Comparison of ENCODE assay signal across 14 cellular contexts in genomic region chr4:99029018-99029735, GRCh38. TPM values are rescaled to one million over a fixed set of nuclear protein-coding genes. Genes with fewer than 3 reads are reported as not detected.
A peak's percentile ranks its signal among the peaks of the same experiment; 100 is the strongest.
DNase-seq lines count a peak whose midpoint lies in the region; ATAC-seq lines count a peak whose summit lies in the region.
"Had no signal": no experiment of that assay in that cellular context is flagged by ENCODE, and none has a peak within 500 bp of the region (broad histone marks: within the 10 kb centered on the region; RNA-seq: fewer than 3 reads in every experiment).

No MANE protein-coding gene starts in this region.

- no peaks in the 10 kb centered on the region for H3K9me3 ChIP-seq in endocrine pancreas (ENCODE audit: control insufficient read depth, low read length)
- H3K9me3 ChIP-seq: sigmoid colon had no signal

- H3K4me1 ChIP-seq in endocrine pancreas (ENCODE audit: control insufficient read depth, insufficient read depth, low read length): peaks cover 16% of the 10 kb centered on the region

- H3K27ac Mint-ChIP-seq in activated T-cell treated with anti-CD3 and anti-CD28 coated beads, Interleukin-2, amount 50 U/mL, for 72 hours: peak overlapping the region; percentile 44
- H3K27ac Mint-ChIP-seq in stimulated activated memory B cell treated with anti-CD40 and anti-IgM and Interleukin-4, amounts not matched to agents 10 μg/mL and 1 μg/mL and 100 μg/mL, for 72 hours: no peak overlapping the region
- H3K27ac Mint-ChIP-seq: activated CD4-positive, alpha-beta T cell treated with anti-CD3 and anti-CD28 coated beads, Interleukin-2, amount 10 ng/mL, durations not matched to agents 7 days and 5 days; activated naive CD8-positive, alpha-beta T cell treated with anti-CD3 and anti-CD28 coated beads for 36 hours had no signal

- H3K36me3 ChIP-seq in endocrine pancreas (ENCODE audit: control insufficient read depth, insufficient read depth, low read length): no peaks in the 10 kb centered on the region

- H3K4me1 Mint-ChIP-seq in activated T-cell treated with anti-CD3 and anti-CD28 coated beads, Interleukin-2, amount 50 U/mL, for 72 hours (ENCODE audit: low read depth): peaks cover 53% of the 10 kb centered on the region
- H3K4me1 Mint-ChIP-seq in stimulated activated memory B cell treated with anti-CD40 and anti-IgM and Interleukin-4, amounts not matched to agents 10 μg/mL and 1 μg/mL and 100 μg/mL, for 72 hours: peaks cover 49% of the 10 kb centered on the region

- H3K27me3 ChIP-seq in endocrine pancreas (ENCODE audit: control insufficient read depth, insufficient read depth, low read length): no peaks in the 10 kb centered on the region
- H3K27me3 ChIP-seq: sigmoid colon had no signal

- H3K27me3 Mint-ChIP-seq in activated T-cell treated with anti-CD3 and anti-CD28 coated beads, Interleukin-2, amount 50 U/mL, for 72 hours (ENCODE audit: low read depth): no peaks in the 10 kb centered on the region
- H3K27me3 Mint-ChIP-seq in stimulated activated memory B cell treated with anti-CD40 and anti-IgM and Interleukin-4, amounts not matched to agents 10 μg/mL and 1 μg/mL and 100 μg/mL, for 72 hours: no peaks in the 10 kb centered on the region
- H3K27me3 Mint-ChIP-seq: activated CD4-positive, alpha-beta T cell treated with anti-CD3 and anti-CD28 coated beads, Interleukin-2, amount 10 ng/mL, durations not matched to agents 7 days and 5 days; activated naive CD8-positive, alpha-beta T cell treated with anti-CD3 and anti-CD28 coated beads for 36 hours had no signal

- H3K4me3 Mint-ChIP-seq in activated T-cell treated with anti-CD3 and anti-CD28 coated beads, Interleukin-2, amount 50 U/mL, for 72 hours: peak overlapping the region in 1 of 2 donors; percentile 36
- H3K4me3 Mint-ChIP-seq in stimulated activated memory B cell treated with anti-CD40 and anti-IgM and Interleukin-4, amounts not matched to agents 10 μg/mL and 1 μg/mL and 100 μg/mL, for 72 hours: no peak overlapping the region
- H3K4me3 Mint-ChIP-seq: activated CD4-positive, alpha-beta T cell treated with anti-CD3 and anti-CD28 coated beads, Interleukin-2, amount 10 ng/mL, durations not matched to agents 7 days and 5 days; activated naive CD8-positive, alpha-beta T cell treated with anti-CD3 and anti-CD28 coated beads for 36 hours had no signal

- H3K4me3 ChIP-seq in endocrine pancreas (ENCODE audit: control insufficient read depth, insufficient read depth, low read length): peak overlapping the region; percentile 16
- H3K4me3 ChIP-seq: sigmoid colon had no signal

- peaks cover 3 to 12% of the 10 kb centered on the region in 2 donors for H3K36me3 Mint-ChIP-seq in activated T-cell treated with anti-CD3 and anti-CD28 coated beads, Interleukin-2, amount 50 U/mL, for 72 hours (ENCODE audit: insufficient read depth in 2 of 2)
- H3K36me3 Mint-ChIP-seq in stimulated activated memory B cell treated with anti-CD40 and anti-IgM and Interleukin-4, amounts not matched to agents 10 μg/mL and 1 μg/mL and 100 μg/mL, for 72 hours: peaks cover 15% of the 10 kb centered on the region

- no peak overlapping the region for H3K9ac ChIP-seq in endocrine pancreas (ENCODE audit: control insufficient read depth, insufficient read depth, low read length)

- no peak for DNase-seq in activated T-cell treated with anti-CD3 and anti-CD28 coated beads, Interleukin-2, amount 50 U/mL, for 72 hours
- no peak for DNase-seq in activated T-cell treated with anti-CD3 and anti-CD28 coated beads, Interleukin-2, amount 50 U/mL, for 1 hour
- no peak for DNase-seq in NCI-H2196 treated with DMSO at 0.1 percent for 48 hours (lab: John Stamatoyannopoulos, UW; ENCODE audit: unreplicated experiment)
- DNase-seq in COLO829 (ENCODE audit: low spot score): no peak
- no peak for DNase-seq in NOMO-1 treated with dmso at 0.1 percent for 144 hours (lab: John Stamatoyannopoulos, UW; ENCODE audit: unreplicated experiment)
- DNase-seq: activated CD4-positive, alpha-beta T cell treated with anti-CD3 and anti-CD28 coated beads, Interleukin-2, amount 10 ng/mL, durations not matched to agents 7 days and 5 days; activated naive CD8-positive, alpha-beta T cell treated with anti-CD3 and anti-CD28 coated beads for 36 hours; cortex of kidney; NCI-H446; SIG-M5; sigmoid colon had no signal

- H3K9me3 Mint-ChIP-seq in activated T-cell treated with anti-CD3 and anti-CD28 coated beads, Interleukin-2, amount 50 U/mL, for 72 hours: peaks cover 0 to 1% of the 10 kb centered on the region in 2 donors
- H3K9me3 Mint-ChIP-seq in stimulated activated memory B cell treated with anti-CD40 and anti-IgM and Interleukin-4, amounts not matched to agents 10 μg/mL and 1 μg/mL and 100 μg/mL, for 72 hours: no peaks in the 10 kb centered on the region
- H3K9me3 Mint-ChIP-seq: activated naive CD8-positive, alpha-beta T cell treated with anti-CD3 and anti-CD28 coated beads for 36 hours had no signal

- peak in 1 of 2 donors; percentile 78 for ATAC-seq in activated T-cell treated with anti-CD3 and anti-CD28 coated beads, Interleukin-2, amount 50 U/mL, for 72 hours (replicated peaks in 1 of 2)
- peak; percentile 67 for ATAC-seq in HG03135 (IDR thresholded peaks at IDR 0.05; ENCODE audit: unreplicated experiment)
- ATAC-seq in stimulated activated memory B cell treated with anti-CD40 and anti-IgM and Interleukin-4, amounts not matched to agents 10 μg/mL and 1 μg/mL and 100 μg/mL, for 72 hours: no peak

RNA-seq across cellular contexts. Expression of gene METAP1, which starts 33.7 kb away (rescaled TPM):
- total RNA-seq in activated T-cell treated with anti-CD3 and anti-CD28 coated beads, Interleukin-2, amount 50 U/mL, for 72 hours: 10 to 100 TPM; 44.5 to 54.0 TPM

RNA-seq across cellular contexts. Expression of gene ADH5, which starts 59.4 kb away (rescaled TPM):
- total RNA-seq in activated T-cell treated with anti-CD3 and anti-CD28 coated beads, Interleukin-2, amount 50 U/mL, for 72 hours: 100 to 1,000 TPM in 1 of 2 donors, 10 to 100 TPM in 1; 91.0 to 105 TPM
